8 cellular contexts compared by ENCODE assay signal in the genomic region with DNA sequence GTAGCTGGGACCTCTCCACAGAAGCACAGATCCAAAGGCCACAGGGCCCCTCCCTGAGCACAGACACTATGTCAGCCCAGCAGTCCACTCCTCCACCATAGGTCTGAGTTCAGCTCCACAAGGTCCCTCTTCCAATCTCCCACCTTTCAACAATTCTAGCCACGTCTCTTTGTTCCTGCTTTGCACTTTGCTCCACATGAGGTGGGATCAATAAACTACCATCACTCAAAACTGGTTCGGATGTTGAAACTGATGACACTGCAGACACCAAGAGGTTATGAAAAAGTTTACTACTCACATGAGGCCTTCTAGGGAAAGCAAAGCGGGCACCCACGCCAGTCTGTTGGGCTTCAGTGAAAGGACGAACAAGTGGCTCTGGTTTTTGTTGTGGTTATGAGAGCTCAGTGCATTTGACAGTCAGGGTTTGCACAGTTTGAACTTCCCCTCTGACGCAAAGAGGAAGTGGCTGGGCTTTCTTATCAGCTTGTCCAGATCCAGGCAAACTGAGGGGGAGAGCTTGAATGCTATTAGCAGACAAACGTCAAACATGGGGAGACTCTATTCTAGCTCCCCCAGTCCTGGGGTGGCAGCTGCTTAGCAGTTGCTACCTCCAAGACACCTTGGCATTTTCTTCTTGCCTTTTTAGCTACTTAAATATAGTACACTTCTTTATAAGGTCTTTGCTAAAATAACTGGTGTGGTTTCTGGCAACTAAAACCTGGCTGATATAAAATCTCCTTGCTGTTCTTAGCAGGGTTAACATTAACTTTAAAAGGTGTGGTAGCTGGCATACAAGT. TPM values are rescaled to one million over a fixed set of nuclear protein-coding genes. Genes with fewer than 3 reads are reported as not detected.
DNase-seq lines count a peak whose midpoint lies in the region; ATAC-seq and TF ChIP-seq lines count a peak whose summit lies in the region.

No MANE protein-coding gene starts in this region.

- ATAC-seq in GM21447 (IDR thresholded peaks at IDR 0.05; ENCODE audit: unreplicated experiment) (peak; percentile 97), sciatic nerve (peak; percentile 92)

- H3K27ac ChIP-seq in MM.1S (ENCODE audit: low read length) (peak overlapping the region; percentile 30; the same call in 1 of the 2 replicates), vagina (peak overlapping the region; percentile 59)

- H3K9ac ChIP-seq in MM.1S (ENCODE audit: low read length) = no peak overlapping the region

- TF ChIP-seq POLR2A in vagina (IDR thresholded peaks at IDR 0.05) = no peak

- no peaks in the 10 kb centered on the region for H3K9me3 ChIP-seq in MM.1S (replicated peaks; ENCODE audit: insufficient read depth, low read length)
- H3K9me3 ChIP-seq in vagina = no peaks in the 10 kb centered on the region

- H3K4me2 ChIP-seq in MM.1S (ENCODE audit: low read depth, low read length) = peak overlapping the region; percentile 39

- H3K9me2 ChIP-seq in MM.1S (replicated peaks; ENCODE audit: insufficient read depth, low read length) = no peaks in the 10 kb centered on the region

- H3F3A ChIP-seq in MM.1S (ENCODE audit: insufficient read depth, low read length) = peaks cover 15% of the 10 kb centered on the region

- no peaks in the 10 kb centered on the region for H3K79me2 ChIP-seq in MM.1S (ENCODE audit: low read length)

- no peak overlapping the region for H3K4me3 ChIP-seq in MM.1S (ENCODE audit: low read length)
- H3K4me3 ChIP-seq in vagina = no peak overlapping the region
- H3K4me3 ChIP-seq in foreskin fibroblast (ENCODE audit: low read depth in 1 of 2, low read length in 2 of 2) = no peak overlapping the region

- H3K36me3 ChIP-seq in MM.1S (replicated peaks; ENCODE audit: insufficient read depth, low read length) (no peaks in the 10 kb centered on the region), vagina (peaks cover 0 to 8% of the 10 kb centered on the region in 2 donors)

- TF ChIP-seq CTCF in MM.1S (IDR thresholded peaks at IDR 0.05; ENCODE audit: low read length) = no peak
- no peak for TF ChIP-seq CTCF in vagina (IDR thresholded peaks at IDR 0.05)
- no peak for TF ChIP-seq CTCF in foreskin fibroblast (IDR thresholded peaks at IDR 0.05; ENCODE audit: low read depth, low read length)

- DNase-seq in C1 segment of cervical spinal cord (lab: John Stamatoyannopoulos, UW) (peak in 11 of 14 donors; percentile 3 to 46 (median 25)), MM.1S (peak; percentile 93), activated T-cell treated with anti-CD3 and anti-CD28 coated beads for 24 hours (ENCODE audit: low read depth) (peak; percentile 56), germinal center (ENCODE audit: low spot score) (peak; percentile 55), sciatic nerve (ENCODE audit: low spot score) (peak; percentile 66), vagina (ENCODE audit: extremely low spot score in 2 of 2) (peak in 1 of 2 donors; percentile 95), foreskin fibroblast (no peak)

- H4K20me1 ChIP-seq in MM.1S (ENCODE audit: insufficient read depth, low read length) = peaks cover 5% of the 10 kb centered on the region; the same call in 1 of the 2 replicates

- H3K27me3 ChIP-seq in MM.1S (replicated peaks; ENCODE audit: insufficient read depth, low read length) (no peaks in the 10 kb centered on the region), vagina (no peaks in the 10 kb centered on the region)

- H2AFZ ChIP-seq in MM.1S (ENCODE audit: low read length) = no peak overlapping the region

- intact Hi-C loops in sciatic nerve (cut with DNase I) (no loop called here), vagina (cut with DNase I) (no loop called here)

- H3K4me1 ChIP-seq in MM.1S (ENCODE audit: low read length) (peaks cover 23% of the 10 kb centered on the region), vagina (peaks cover 11% of the 10 kb centered on the region)

RNA-seq across cellular contexts. Expression of a gene that starts 37.8 kb away (rescaled TPM):
- total RNA-seq in sciatic nerve (27.6 TPM), vagina (8.8 TPM)

Comparison
In these comparisons a context has a peak if more than half of its experiments do, and no peak if none do; other contexts are left out.
1. DNase-seq: peak in C1 segment of cervical spinal cord (11 of 14), MM.1S (single experiment), activated T-cell treated with anti-CD3 and anti-CD28 coated beads for 24 hours (single experiment), germinal center (single experiment) and sciatic nerve (single experiment); none in foreskin fibroblast (0 of 2).